13 cellular contexts compared by ENCODE assay signal in genomic region chr17:72123496-72123963, GRCh38. TPM values are rescaled to one million over a fixed set of nuclear protein-coding genes. Genes with fewer than 3 reads are reported as not detected.
A peak's percentile ranks its signal among the peaks of the same experiment; 100 is the strongest.
DNase-seq lines count a peak whose midpoint lies in the region; ATAC-seq, FAIRE-seq and TF ChIP-seq lines count a peak whose summit lies in the region.
"Had no signal": no experiment of that assay in that cellular context is flagged by ENCODE, and none has a peak within 500 bp of the region (broad histone marks: within the 10 kb centered on the region; RNA-seq: fewer than 3 reads in every experiment).

No MANE protein-coding gene starts in this region.

- BruUV-seq in GM12878 (replicated peaks; lab: Mats Ljungman, UMichigan) = no TSS peak

- H3K9ac ChIP-seq in GM23248 = no peak overlapping the region
- H3K9ac ChIP-seq in GM12878 (ENCODE audit: control insufficient read depth, insufficient read depth, low read length) = no peak overlapping the region; the same call in 1 of the 2 replicates

- 79 to 84% methylated on average over 10 to 44 of the region's 45 CpGs for WGBS in GM23248 (ENCODE audit: low coverage in 1 of 2, low lambda C conversion rate in 2 of 2, missing lambda C conversion rate in 2 of 2), 2 experiments
- WGBS in GM12878 (ENCODE audit: insufficient coverage, insufficient replicate concordance, low lambda C conversion rate, missing lambda C conversion rate) = 56% methylated on average over 19 of the region's 45 CpGs

- H3K36me3 ChIP-seq in GM23248 (ENCODE audit: low read depth) (peaks cover 13% of the 10 kb centered on the region), GM12878 (ENCODE audit: control insufficient read depth in 2 of 2, insufficient read depth in 2 of 2, low read length in 1 of 2) (peaks cover 3 to 5% of the 10 kb centered on the region in 2 experiments; a peak in 3 of 4 replicates)
- H3K36me3 ChIP-seq: thoracic aorta had no signal

- TF ChIP-seq RAD21 in GM12878 (IDR thresholded peaks at IDR 0.05; ENCODE audit: insufficient read depth, low read depth, low read length) = no peak

- in situ Hi-C loops in GM23248 (cut with MboI) (loop anchor here (25.0 kb wide), 1 partner anchor 1361 kb away; no protein-coding TSS in a partner anchor), GM12878 (cut with MboI) (loop anchor here (10.0 kb wide), 2 partner anchors 301 to 391 kb away; no protein-coding TSS in a partner anchor)

- ATAC-seq in GM12878 (no peak), GM21447 (IDR thresholded peaks at IDR 0.05; ENCODE audit: unreplicated experiment) (no peak)

- RAD21 ChIA-PET in GM12878 (lab: Charles Lee; ENCODE audit: unreplicated experiment) = interaction anchor here (4.2 to 4.7 kb wide), 2 partner anchors 300 to 341 kb away, joined by 40 to 64 read pairs; no protein-coding TSS in a partner anchor

- no peak for TF ChIP-seq EP300 in GM12878 (IDR thresholded peaks at IDR 0.05; ENCODE audit: borderline replicate concordance in 1 of 2, control insufficient read depth in 1 of 2, low read depth in 2 of 2, low read length in 2 of 2)

- CTCF ChIA-PET in GM12878 (lab: Yijun Ruan, JAX) = interaction anchor here (1.1 to 4.7 kb wide), 2 partner anchors 238 to 416 kb away, joined by 3 to 27 read pairs; no protein-coding TSS in a partner anchor

- H3K9me3 ChIP-seq in GM23248 (ENCODE audit: low read depth) (no peaks in the 10 kb centered on the region), GM12878 (replicated peaks; ENCODE audit: control insufficient read depth, insufficient read depth, low read length) (no peaks in the 10 kb centered on the region)
- H3K9me3 ChIP-seq: thoracic aorta had no signal

- DNase-seq in GM23248 (no peak), GM12878 (ENCODE audit: low read depth, low spot score) (no peak), retinal pigment epithelial cell (ENCODE audit: low read depth) (no peak), NCI-H2029 treated with DMSO at 0.1 percent for 48 hours (lab: John Stamatoyannopoulos, UW) (no peak), HPDE6-E6E7 (ENCODE audit: extremely low spot score) (no peak)
- no peak for DNase-seq in stimulated activated CD8-positive, alpha-beta memory T cell treated with anti-CD3 and anti-CD28 coated beads, Interleukin-4, amount 100 ng/mL, for 48 hours
- DNase-seq: activated CD4-positive, alpha-beta T cell treated with anti-CD3 and anti-CD28 coated beads, Interleukin-2, amount 10 ng/mL, durations not matched to agents 24 days and 14 days; NCI-H345; SHP77 treated with DMSO at 0.1 percent for 48 hours had no signal

- H3F3A ChIP-seq in GM23248 (ENCODE audit: insufficient read depth) = peaks cover 36% of the 10 kb centered on the region

- H3K9me2 ChIP-seq in GM23248 (ENCODE audit: insufficient read depth) = no peaks in the 10 kb centered on the region

- TF ChIP-seq CTCF in GM12878 (IDR thresholded peaks at IDR 0.05 in 2 of 3, conservative IDR thresholded peaks at IDR 0.05 in 1 of 3; ENCODE audit: control insufficient read depth in 2 of 3, extremely low read depth in 1 of 3, insufficient read depth in 1 of 3, low read depth in 3 of 3, low read length in 3 of 3) (no peak), retinal pigment epithelial cell (conservative IDR thresholded peaks at IDR 0.05; ENCODE audit: low read depth, low read length) (no peak)

- peak overlapping the region; percentile 94 for H3K4me3 ChIP-seq in GM23248
- H3K4me3 ChIP-seq in GM12878 = peak overlapping the region; percentile 84; the same call in 1 of the 2 replicates
- peak overlapping the region; percentile 72 for H3K4me3 ChIP-seq in iPS-11a (ENCODE audit: low read depth, low read length)
- H3K4me3 ChIP-seq in retinal pigment epithelial cell (ENCODE audit: low read length) = peak overlapping the region; percentile 99

- no peak overlapping the region for H3K27ac ChIP-seq in GM23248
- no peak overlapping the region for H3K27ac ChIP-seq in GM12878 (ENCODE audit: control insufficient read depth, insufficient read depth)
- H3K27ac ChIP-seq: thoracic aorta had no signal

- intact Hi-C loops in GM12878 (cut with micrococcal nuclease; ENCODE audit: unreplicated experiment) = loop anchor here (5.0 kb wide), 2 partner anchors 284 to 394 kb away; no protein-coding TSS in a partner anchor

- H4K20me1 ChIP-seq in GM23248 (ENCODE audit: insufficient read depth) (no peaks in the 10 kb centered on the region), GM12878 (ENCODE audit: control insufficient read depth, insufficient read depth) (no peaks in the 10 kb centered on the region)

- H3K27me3 ChIP-seq in GM23248 (replicated peaks; ENCODE audit: insufficient read depth) (no peaks in the 10 kb centered on the region), GM12878 (replicated peaks in 1 of 2; ENCODE audit: control insufficient read depth in 2 of 2, insufficient read depth in 2 of 2, low read length in 1 of 2) (peaks cover 1 to 5% of the 10 kb centered on the region in 2 experiments; a peak in 1 of 4 replicates)

- SMC1A ChIA-PET in GM12878 (lab: Charles Lee; ENCODE audit: uncharacterized antibody, unreplicated experiment) = no interaction called here

- POLR2A ChIA-PET in GM12878 (lab: Charles Lee) = no interaction called here

- TF ChIP-seq POLR2A in GM12878 (IDR thresholded peaks at IDR 0.05; ENCODE audit: low read depth, low read length) = 0 out of 2 replicates have a peak, but pooled peaks have one; percentile 7

- H3K4me1 ChIP-seq in GM23248 (ENCODE audit: insufficient read depth) (peaks cover 37% of the 10 kb centered on the region), GM12878 (ENCODE audit: control insufficient read depth, insufficient read depth, low read length) (no peaks in the 10 kb centered on the region; the same call in 1 of the 2 replicates)

- H3K79me2 ChIP-seq in GM23248 (ENCODE audit: insufficient read depth) (peaks cover 38% of the 10 kb centered on the region), GM12878 (ENCODE audit: control insufficient read depth, insufficient read depth, low read length) (peaks cover 25% of the 10 kb centered on the region)

- H3K4me2 ChIP-seq in GM23248 (ENCODE audit: unreplicated experiment) = peak overlapping the region; percentile 75
- H3K4me2 ChIP-seq in GM12878 (ENCODE audit: control insufficient read depth, insufficient read depth) = peak overlapping the region; percentile 62; the same call in 1 of the 2 replicates

- H2AFZ ChIP-seq in GM23248 = no peak overlapping the region
- H2AFZ ChIP-seq in GM12878 (ENCODE audit: control insufficient read depth, low read depth, low read length) = no peak overlapping the region

- no peak for FAIRE-seq in GM12878 (lab: Jason Lieb, UNC)

TF ChIP-seq in GM12878, 131 proteins besides CTCF, POLR2A, EP300 and RAD21:
- TF ChIP-seq RAD51 (IDR thresholded peaks at IDR 0.05) = no peak

RNA-seq across cellular contexts. Expression of gene SOX9, which starts 2.7 kb away (rescaled TPM):
- 13.8 and 16.6 TPM in 2 replicates for total RNA-seq in GM23248 (2014; rRNA removed; shearing (Covaris generic))
- polyA plus RNA-seq in GM23248 (2016; fragmentation: Nextera tagmentation; extraction: Ambion mirVana) = 18.5 and 20.8 TPM in 2 replicates
- 41.0 and 44.0 TPM in 2 replicates for total RNA-seq in GM12878 (2013; cell fraction: nucleolus; rRNA removed)
- 6.1 and 6.9 TPM in 2 replicates for total RNA-seq in GM12878 (2014; rRNA removed)
- 4.5 and 4.7 TPM in 2 replicates for total RNA-seq in GM12878 (2014; rRNA removed; fragmentation: Illumina TruSeq; extraction: Trizol)
- 18.2 and 19.0 TPM in 2 replicates for total RNA-seq in GM12878 (2021)
- polyA plus RNA-seq in GM12878 (2011; ENCODE audit: low read depth) = 2.5 TPM
- 3.9 and 4.6 TPM in 2 replicates for polyA plus RNA-seq in GM12878 (2011; rRNA removed)
- polyA plus RNA-seq in GM12878 (2011; cell fraction: cytosol; rRNA removed) = 4.7 and 5.4 TPM in 2 replicates
- polyA plus RNA-seq in GM12878 (2011; cell fraction: nucleus; rRNA removed) = 9.0 and 12.1 TPM in 2 replicates
- polyA plus RNA-seq in GM12878 (2012) = 5.8 and 6.1 TPM in 2 replicates
- polyA plus RNA-seq in GM12878 (2014; fragmentation: Illumina TruSeq; extraction: Trizol) = 6.5 and 7.2 TPM in 2 replicates
- polyA plus RNA-seq in GM12878 (2014; fragmentation: Nextera tagmentation; extraction: Ambion mirVana) = 1 to 10 TPM; 4.5 to 8.6 TPM
- polyA plus RNA-seq in GM12878 (2014; rRNA removed) = 6.4 and 7.1 TPM in 2 replicates
- 1 to 10 TPM; 1.2 to 4.0 TPM for polyA plus RNA-seq in GM12878 (2016; fragmentation: Nextera tagmentation; extraction: Ambion mirVana)
- polyA minus RNA-seq in GM12878 (2011; rRNA and poly(A)+ RNA removed) = 4.9 and 6.2 TPM in 2 replicates
- polyA minus RNA-seq in GM12878 (2011; cell fraction: cytosol; rRNA and poly(A)+ RNA removed) = 11.6 and 12.3 TPM in 2 replicates
- polyA minus RNA-seq in GM12878 (2011; cell fraction: nucleus; rRNA and poly(A)+ RNA removed) = 5.4 and 7.5 TPM in 2 replicates
- total RNA-seq: activated CD4-positive, alpha-beta T cell treated with anti-CD3 and anti-CD28 coated beads, Interleukin-2, amount 10 ng/mL, durations not matched to agents 24 days and 14 days; lung microvascular endothelial cell had no signal
